In genomic region chr6:75601608-75602163, GRCh38 we compare ENCODE assay signal across 1 cellular context.
TF ChIP-seq lines count a peak whose summit lies in the region.

TSS of gene SENP6 (plus strand) at chr6:75601880. CDS start at chr6:75602525, 645 bp downstream.

TF ChIP-seq in GM12878, 131 proteins besides CTCF, POLR2A, EP300 and RAD21 (continued from another document and continues in another):
- TF ChIP-seq REST (IDR thresholded peaks at IDR 0.05; ENCODE audit: low read depth, low read length) (0 out of 2 replicates have a peak, but pooled peaks have one; percentile 29), ASH2L (IDR thresholded peaks at IDR 0.05; ENCODE audit: borderline replicate concordance, low read depth) (peak; percentile 88; the same call in 1 of the 2 replicates), BACH1 (IDR thresholded peaks at IDR 0.05; ENCODE audit: borderline replicate concordance) (peak; percentile 66; the same call in 1 of the 2 replicates), CREB1 (IDR thresholded peaks at IDR 0.05; ENCODE audit: low read depth) (peak; percentile 3; the same call in 1 of the 2 replicates), ZBTB40 (IDR thresholded peaks at IDR 0.05; ENCODE audit: borderline replicate concordance) (no peak), NR2F1 (conservative IDR thresholded peaks at IDR 0.05) (0 out of 2 replicates have a peak, but pooled peaks have one; percentile 43), NFXL1 (IDR thresholded peaks at IDR 0.05; ENCODE audit: borderline replicate concordance) (no peak), TAF1 (IDR thresholded peaks at IDR 0.05; ENCODE audit: borderline replicate concordance, low read depth, low read length) (peak; percentile 86), ZBED1 (IDR thresholded peaks at IDR 0.05; ENCODE audit: borderline replicate concordance) (peak; percentile 20; the same call in 1 of the 2 replicates), PAX5 (IDR thresholded peaks at IDR 0.05; ENCODE audit: borderline replicate concordance, low read depth, low read length) (0 out of 2 replicates have a peak, but pooled peaks have one; percentile 3), PML (IDR thresholded peaks at IDR 0.05; ENCODE audit: low read length) (peak; percentile 11; the same call in 1 of the 2 replicates), CHD2 (IDR thresholded peaks at IDR 0.05; ENCODE audit: borderline replicate concordance, low read depth, low read length) (peak; percentile 52; the same call in 1 of the 2 replicates), HCFC1 (IDR thresholded peaks at IDR 0.05; ENCODE audit: low read length) (peak; percentile 29; the same call in 1 of the 2 replicates), SREBF2 (IDR thresholded peaks at IDR 0.05; ENCODE audit: low read length) (no peak), BRCA1 (IDR thresholded peaks at IDR 0.05; ENCODE audit: low read depth, low read length) (no peak), IKZF2 (IDR thresholded peaks at IDR 0.05) (peak in 1 of 2 experiments; percentile 23; a peak in 1 of 4 replicates), MYC (IDR thresholded peaks at IDR 0.05; ENCODE audit: insufficient read depth, insufficient read length, insufficient replicate concordance, low read length, severe bottlenecking) (peak; percentile 92), MAX (IDR thresholded peaks at IDR 0.05; ENCODE audit: low read depth, low read length) (peak; percentile 73; the same call in 1 of the 2 replicates), E4F1 (IDR thresholded peaks at IDR 0.05; ENCODE audit: borderline replicate concordance, partially characterized antibody) (no peak), ZBTB4 (CRISPR knock-in tag; IDR thresholded peaks at IDR 0.05) (no peak), RBBP5 (conservative IDR thresholded peaks at IDR 0.05) (no peak), CUX1 (IDR thresholded peaks at IDR 0.05; ENCODE audit: insufficient replicate concordance, low read depth, low read length) (no peak), SMAD1 (IDR thresholded peaks at IDR 0.05; ENCODE audit: low read depth, partially characterized antibody) (no peak), RCOR1 (conservative IDR thresholded peaks at IDR 0.05; ENCODE audit: low read depth, low read length) (0 out of 2 replicates have a peak, but pooled peaks have one; percentile 26), TCF7 (IDR thresholded peaks at IDR 0.05; ENCODE audit: borderline replicate concordance) (no peak), TCF12 (IDR thresholded peaks at IDR 0.05; ENCODE audit: low read depth, low read length) (peak; percentile 51; the same call in 1 of the 2 replicates), POLR2AphosphoS5 (IDR thresholded peaks at IDR 0.05; ENCODE audit: low read length) (peak; percentile 88), NR2C1 (IDR thresholded peaks at IDR 0.05) (peak; percentile 6; the same call in 1 of the 2 replicates), SRF (IDR thresholded peaks at IDR 0.05; ENCODE audit: low read depth in 2 of 2, low read length in 2 of 2) (0 out of 4 replicates have a peak, but pooled peaks of 1 of the 2 experiments have one; percentile 32), ZNF274 (IDR thresholded peaks at IDR 0.05; ENCODE audit: insufficient read depth, insufficient read length) (no peak), EGR1 (IDR thresholded peaks at IDR 0.05; ENCODE audit: borderline replicate concordance in 1 of 2, low read depth in 2 of 2, low read length in 2 of 2) (peak in 1 of 2 experiments; percentile 94; a peak in 2 of 3 replicates), ZNF217 (IDR thresholded peaks at IDR 0.05) (0 out of 2 replicates have a peak, but pooled peaks have one; percentile 20), POU2F2 (IDR thresholded peaks at IDR 0.05; ENCODE audit: borderline replicate concordance, low read depth, low read length) (peak; percentile 31; the same call in 1 of the 3 replicates), TCF3 (IDR thresholded peaks at IDR 0.05; ENCODE audit: borderline replicate concordance, insufficient read depth, low read depth, low read length) (0 out of 2 replicates have a peak, but pooled peaks have one; percentile 56), SIN3A (IDR thresholded peaks at IDR 0.05; ENCODE audit: low read depth, low read length) (peak; percentile 87)
